In genomic region chr19:14570864-14571527, GRCh38 we compare ENCODE assay signal across 8 cellular contexts. TPM values are rescaled to one million over a fixed set of nuclear protein-coding genes. Genes with fewer than 3 reads are reported as not detected.
A peak's percentile ranks its signal among the peaks of the same experiment; 100 is the strongest.
DNase-seq lines count a peak whose midpoint lies in the region; ATAC-seq and TF ChIP-seq lines count a peak whose summit lies in the region.

No MANE protein-coding gene starts in this region.

- H3K4me3 Mint-ChIP-seq in naive thymus-derived CD4-positive, alpha-beta T cell, result peak overlapping the region; percentile 92 to 97 (median 96)

- H3K27ac Mint-ChIP-seq in naive thymus-derived CD4-positive, alpha-beta T cell, result peak overlapping the region in 8 of 9 donors; percentile 63 to 94 (median 88)

- no peak overlapping the region for H2AFZ ChIP-seq in ACC112 (ENCODE audit: low read length, unreplicated experiment)
- H2AFZ ChIP-seq in KMS-11 (ENCODE audit: low read depth), result peak overlapping the region; percentile 60

- ATAC-seq in naive thymus-derived CD4-positive, alpha-beta T cell, result no peak
- no peak for ATAC-seq in HG03025 (IDR thresholded peaks at IDR 0.05; ENCODE audit: low FRiP score, unreplicated experiment)

- H3K4me3 ChIP-seq in ACC112 (ENCODE audit: low read depth, low read length) (peak overlapping the region; percentile 86), KMS-11 (IDR thresholded peaks at IDR 0.05; ENCODE audit: insufficient read depth, low read depth, low read length) (peak overlapping the region; percentile 57), coronary artery (peak overlapping the region; percentile 82)
- H3K4me3 ChIP-seq in naive thymus-derived CD4-positive, alpha-beta T cell (ENCODE audit: low read length), result peak overlapping the region; percentile 99

- intact Hi-C loops in naive thymus-derived CD4-positive, alpha-beta T cell (cut with micrococcal nuclease), result loop anchor here in 1 of 2 donors (5.0 kb wide), 2 partner anchors 139 to 434 kb away; partner anchors contain the start of genes ASF1B and PKN1

- H3K27me3 ChIP-seq in ACC112 (ENCODE audit: insufficient read depth, low read length) (no peaks in the 10 kb centered on the region), KMS-11 (ENCODE audit: insufficient read depth, low read depth) (no peaks in the 10 kb centered on the region)
- no peaks in the 10 kb centered on the region for H3K27me3 ChIP-seq in naive thymus-derived CD4-positive, alpha-beta T cell (ENCODE audit: control insufficient read depth in 2 of 2, insufficient read depth in 2 of 2, low read length in 2 of 2)

- H3K4me2 ChIP-seq in KMS-11, result peak overlapping the region; percentile 68

- H3K4me1 Mint-ChIP-seq in naive thymus-derived CD4-positive, alpha-beta T cell, result peaks cover 26 to 56% (median 37%) of the 10 kb centered on the region in 7 donors

- H3K9ac ChIP-seq in KMS-11, result peak overlapping the region; percentile 65; the same call in 1 of the 2 replicates

- peaks cover 16% of the 10 kb centered on the region for H3K79me2 ChIP-seq in ACC112 (ENCODE audit: control insufficient read depth, insufficient read depth, low read length, unreplicated experiment)
- H3K79me2 ChIP-seq in KMS-11 (ENCODE audit: insufficient read depth, low read depth), result peaks cover 9% of the 10 kb centered on the region; the same call in 1 of the 2 replicates

- CTCF ChIA-PET in naive thymus-derived CD4-positive, alpha-beta T cell (lab: Charles Lee), result interaction anchor here (0.6 to 5.2 kb wide), 5 partner anchors 14 to 708 kb away, joined by 3 to 60 read pairs (median 4); partner anchors contain the start of gene ZNF333

- no peaks in the 10 kb centered on the region for H3K36me3 ChIP-seq in ACC112 (ENCODE audit: insufficient read depth, low read length)
- no peaks in the 10 kb centered on the region for H3K36me3 ChIP-seq in KMS-11 (ENCODE audit: insufficient read depth)
- peaks cover 0 to 24% (median 2%) of the 10 kb centered on the region in 3 experiments for H3K36me3 ChIP-seq in naive thymus-derived CD4-positive, alpha-beta T cell (ENCODE audit: control insufficient read depth in 2 of 3, insufficient read depth in 3 of 3, low read length in 3 of 3)

- H3K27ac ChIP-seq in ACC112 (ENCODE audit: low read depth, low read length) (no peak overlapping the region), KMS-11 (peak overlapping the region; percentile 40; the same call in 1 of the 2 replicates), coronary artery (no peak overlapping the region)
- H3K27ac ChIP-seq in naive thymus-derived CD4-positive, alpha-beta T cell (ENCODE audit: low read depth, low read length), result peak overlapping the region; percentile 74

- peaks cover 0 to 7% (median 0%) of the 10 kb centered on the region in 5 donors for H3K36me3 Mint-ChIP-seq in naive thymus-derived CD4-positive, alpha-beta T cell

- H3K4me1 ChIP-seq in ACC112 (ENCODE audit: control insufficient read depth, insufficient read depth, low read length, unreplicated experiment), result peaks cover 4% of the 10 kb centered on the region
- H3K4me1 ChIP-seq in KMS-11 (ENCODE audit: low read depth, poor library complexity, severe bottlenecking), result peaks cover 13% of the 10 kb centered on the region
- H3K4me1 ChIP-seq in naive thymus-derived CD4-positive, alpha-beta T cell (ENCODE audit: control insufficient read depth in 2 of 2, insufficient read depth in 2 of 2, low read length in 2 of 2), result peaks cover 14% of the 10 kb centered on the region in 2 donors

- no peaks in the 10 kb centered on the region for H4K20me1 ChIP-seq in KMS-11 (ENCODE audit: insufficient read depth)

- DNase-seq in coronary artery (ENCODE audit: low spot score), result no peak
- DNase-seq in naive thymus-derived CD4-positive, alpha-beta T cell, result no peak
- no peak for DNase-seq in NCI-H526 treated with DMSO at 0.1 percent for 48 hours (lab: John Stamatoyannopoulos, UW)
- DNase-seq in DMS79 (lab: John Stamatoyannopoulos, UW), result no peak
- no peak for DNase-seq in T-helper 9 cell

- no peaks in the 10 kb centered on the region for H3K27me3 Mint-ChIP-seq in naive thymus-derived CD4-positive, alpha-beta T cell

- TF ChIP-seq CTCF in KMS-11 (conservative IDR thresholded peaks at IDR 0.05; ENCODE audit: low read depth, low read length), result no peak
- TF ChIP-seq CTCF in coronary artery (IDR thresholded peaks at IDR 0.05), result no peak

- POLR2A ChIA-PET in naive thymus-derived CD4-positive, alpha-beta T cell (lab: Charles Lee), result interaction anchor here (0.6 to 2.1 kb wide), 7 partner anchors 8 to 1646 kb away, joined by 3 to 11 read pairs (median 4); partner anchors contain the start of gene DNAJB1

- H3K9me3 ChIP-seq in naive thymus-derived CD4-positive, alpha-beta T cell (ENCODE audit: control insufficient read depth in 2 of 3, low read length in 3 of 3), result no peaks in the 10 kb centered on the region

- no peaks in the 10 kb centered on the region for H3K9me3 Mint-ChIP-seq in naive thymus-derived CD4-positive, alpha-beta T cell

RNA-seq across cellular contexts. Expression of gene NDUFB7, which starts 0.9 kb away (rescaled TPM):
- 100 to 1,000 TPM in 1 of 5 experiments, 10 to 100 TPM in 4; 50.6 to 129 (median 63.4) TPM for total RNA-seq in naive thymus-derived CD4-positive, alpha-beta T cell
- polyA plus RNA-seq in naive thymus-derived CD4-positive, alpha-beta T cell, result 100 to 1,000 TPM; 194 to 210 TPM

RNA-seq across cellular contexts. Expression of gene CLEC17A, which starts 11.9 kb away (rescaled TPM):
- under 1 TPM in 1 of 5 experiments, not detected in 4; 0.83 TPM for total RNA-seq in naive thymus-derived CD4-positive, alpha-beta T cell
- under 1 TPM; 0.13 TPM for polyA plus RNA-seq in naive thymus-derived CD4-positive, alpha-beta T cell

RNA-seq across cellular contexts. Expression of gene TECR, which starts 41.6 kb away (rescaled TPM):
- total RNA-seq in naive thymus-derived CD4-positive, alpha-beta T cell, result 100 to 1,000 TPM; 123 to 218 (median 150) TPM
- 100 to 1,000 TPM; 290 to 325 TPM for polyA plus RNA-seq in naive thymus-derived CD4-positive, alpha-beta T cell

RNA-seq across cellular contexts. Expression of gene DNAJB1, which starts 52.8 kb away (rescaled TPM):
- 100 to 1,000 TPM in 4 of 5 experiments, 10 to 100 TPM in 1; 87.4 to 574 (median 177) TPM for total RNA-seq in naive thymus-derived CD4-positive, alpha-beta T cell
- polyA plus RNA-seq in naive thymus-derived CD4-positive, alpha-beta T cell, result 100 to 1,000 TPM; 221 to 307 TPM

Comparison
In these comparisons a context has a peak if more than half of its experiments do, and no peak if none do; other contexts are left out.
1. H3K27ac ChIP-seq: peak in KMS-11 (single experiment) and naive thymus-derived CD4-positive, alpha-beta T cell (single experiment); none in ACC112 (single experiment) and coronary artery (0 of 2).
2. Peak in every context shown above with its lines, with median percentiles within 50 percentile points of each other: H3K4me3 ChIP-seq.